ENCODE assay signal across 14 cellular contexts in genomic region chr2:121860033-121860810, GRCh38.
DNase-seq lines count a peak whose midpoint lies in the region; ATAC-seq, FAIRE-seq and TF ChIP-seq lines count a peak whose summit lies in the region.
"Had no signal": no experiment of that assay in that cellular context is flagged by ENCODE, and none has a peak within 500 bp of the region (broad histone marks: within the 10 kb centered on the region; RNA-seq: fewer than 3 reads in every experiment).

No MANE protein-coding gene starts in this region.

- POLR2A ChIA-PET in K562 (lab: Yijun Ruan, JAX), result interaction anchor here (0.6 to 0.7 kb wide), 2 partner anchors 10 to 622 kb away, joined by 3 read pairs; no protein-coding TSS in a partner anchor

- H3K27me3 ChIP-seq in K562 (ENCODE audit: control insufficient read depth in 2 of 2, insufficient read depth in 2 of 2, low read length in 2 of 2) (0 out of 5 replicates have a peak, but pooled peaks cover 0 to 2% of the 10 kb centered on the region in 2 experiments), keratinocyte (ENCODE audit: control insufficient read depth, extremely low read depth, insufficient read depth, low read length) (no peaks in the 10 kb centered on the region), body of pancreas (no peaks in the 10 kb centered on the region)
- H3K27me3 ChIP-seq: BLaER1 treated with 17β-estradiol and CSF1 and Interleukin-3, amounts not matched to agents 10 nM and 100 nM; pancreas had no signal

- DNase-seq in AG08396 (ENCODE audit: low spot score), result peak; percentile 72
- DNase-seq in HT1080 (ENCODE audit: low read depth), result peak; percentile 87
- no peak for DNase-seq in K562 (ENCODE audit: extremely low read depth in 1 of 4, low spot score in 3 of 4)
- DNase-seq in keratinocyte (ENCODE audit: low read depth, low spot score), result peak; percentile 50
- DNase-seq in activated effector memory CD4-positive, alpha-beta T cell treated with Interleukin-2 at 50 U/mL for 16 hours, result no peak
- DNase-seq in body of pancreas, result no peak
- DNase-seq in DMS53 treated with DMSO at 0.1 percent for 48 hours (lab: John Stamatoyannopoulos, UW; ENCODE audit: unreplicated experiment), result no peak
- DNase-seq in NK-92 (lab: John Stamatoyannopoulos, UW; ENCODE audit: unreplicated experiment), result no peak
- DNase-seq: activated CD4-positive, CD25-positive, alpha-beta regulatory T cell; NCI-H510A; pancreas; SHP77 treated with DMSO at 0.1 percent for 48 hours had no signal

- WGBS in K562 (ENCODE audit: insufficient coverage, low coverage, missing lambda C conversion rate), result 2% methylated on average over 6 of the region's 6 CpGs
- 69 to 72% methylated on average over 6 of the region's 6 CpGs for WGBS in body of pancreas, 2 donors

- no peaks in the 10 kb centered on the region for H3K9me1 ChIP-seq in K562 (ENCODE audit: control insufficient read depth, insufficient read depth, low read length)
- H3K9me1 ChIP-seq in keratinocyte (ENCODE audit: control insufficient read depth, extremely low read depth, insufficient read depth, low read length), result no peaks in the 10 kb centered on the region

- H3K36me3 ChIP-seq in K562 (ENCODE audit: control insufficient read depth, insufficient read depth, low read length), result no peaks in the 10 kb centered on the region
- H3K36me3 ChIP-seq in keratinocyte (ENCODE audit: control insufficient read depth in 2 of 2, extremely low read depth in 1 of 2, insufficient read depth in 2 of 2, low read length in 2 of 2), result no peaks in the 10 kb centered on the region
- H3K36me3 ChIP-seq in body of pancreas (replicated peaks in 1 of 2; ENCODE audit: insufficient read depth in 1 of 2, low read depth in 2 of 2), result no peaks in the 10 kb centered on the region
- H3K36me3 ChIP-seq: BLaER1 treated with 17β-estradiol and CSF1 and Interleukin-3, amounts not matched to agents 10 nM and 100 nM; pancreas had no signal

- no peak overlapping the region for H3K27ac ChIP-seq in K562 (ENCODE audit: extremely low read depth, low read depth, low read length)
- H3K27ac ChIP-seq in keratinocyte (ENCODE audit: control insufficient read depth, insufficient read depth, low read length), result no peak overlapping the region
- H3K27ac ChIP-seq in body of pancreas, result no peak overlapping the region
- H3K27ac ChIP-seq: BLaER1 treated with 17β-estradiol and CSF1 and Interleukin-3, amounts not matched to agents 10 nM and 100 nM; pancreas had no signal

- CTCF ChIA-PET in K562 (lab: Yijun Ruan, JAX; ENCODE audit: low intra/inter-chr PET ratio), result no interaction called here

- H3K4me3 ChIP-seq in K562 (no peak overlapping the region), keratinocyte (ENCODE audit: control insufficient read depth in 2 of 3, extremely low read depth in 1 of 3, insufficient read depth in 2 of 3, low read depth in 1 of 3, low read length in 3 of 3) (no peak overlapping the region), body of pancreas (no peak overlapping the region)
- H3K4me3 ChIP-seq: BLaER1 treated with 17β-estradiol and CSF1 and Interleukin-3, amounts not matched to agents 10 nM and 100 nM; pancreas had no signal

- no peaks in the 10 kb centered on the region for H4K20me1 ChIP-seq in K562 (replicated peaks; ENCODE audit: control insufficient read depth, insufficient read depth, low read length)
- no peaks in the 10 kb centered on the region for H4K20me1 ChIP-seq in keratinocyte (ENCODE audit: control insufficient read depth, extremely low read depth, insufficient read depth, low read length)
- H4K20me1 ChIP-seq: BLaER1 treated with 17β-estradiol and CSF1 and Interleukin-3, amounts not matched to agents 10 nM and 100 nM had no signal

- FAIRE-seq in K562 (lab: Jason Lieb, UNC), result no peak
- no peak for FAIRE-seq in keratinocyte (lab: Jason Lieb, UNC)
- FAIRE-seq: G401.6, pancreas had no signal

- intact Hi-C loops in K562 (cut with micrococcal nuclease) (no loop called here), body of pancreas (cut with DNase I) (no loop called here)

- no peaks in the 10 kb centered on the region for H3K9me3 ChIP-seq in K562 (replicated peaks; ENCODE audit: control insufficient read depth, insufficient read depth, low read depth, low read length)
- H3K9me3 ChIP-seq in keratinocyte (ENCODE audit: control insufficient read depth, low read depth, low read length), result no peaks in the 10 kb centered on the region
- no peaks in the 10 kb centered on the region for H3K9me3 ChIP-seq in body of pancreas
- H3K9me3 ChIP-seq: pancreas had no signal

- peak overlapping the region; percentile 18; the same call in 1 of the 2 replicates for H3K4me2 ChIP-seq in K562 (ENCODE audit: insufficient read depth, low read length)
- H3K4me2 ChIP-seq in keratinocyte (ENCODE audit: control insufficient read depth, extremely low read depth, insufficient read depth, low read depth, low read length), result no peak overlapping the region
- H3K4me2 ChIP-seq: BLaER1 treated with 17β-estradiol and CSF1 and Interleukin-3, amounts not matched to agents 10 nM and 100 nM had no signal

- no peaks in the 10 kb centered on the region for H3K79me2 ChIP-seq in K562 (ENCODE audit: control insufficient read depth, insufficient read depth, low read length)
- no peaks in the 10 kb centered on the region for H3K79me2 ChIP-seq in keratinocyte (ENCODE audit: control insufficient read depth, insufficient read depth, low read length)

- dilution Hi-C loops in keratinocyte (cut with MboI; ENCODE audit: extremely low pct_ligation_motif_present, low sequenced_read_pairs), result no loop called here

- BruUV-seq in K562 (replicated peaks; lab: Mats Ljungman, UMichigan), result no TSS peak

- in situ Hi-C loops in K562 (cut with MboI), result no loop called here

- no peak for TF ChIP-seq POLR2A in K562 (conservative IDR thresholded peaks at IDR 0.05)
- no peak for TF ChIP-seq POLR2A in body of pancreas (IDR thresholded peaks at IDR 0.05)

- peaks cover 0 to 12% of the 10 kb centered on the region in 2 experiments; a peak in 2 of 5 replicates for H3K4me1 ChIP-seq in K562 (replicated peaks in 1 of 2; ENCODE audit: control insufficient read depth in 2 of 2, insufficient read depth in 2 of 2, low read length in 2 of 2)
- no peaks in the 10 kb centered on the region for H3K4me1 ChIP-seq in keratinocyte (ENCODE audit: control insufficient read depth, extremely low read depth, insufficient read depth, low read length)
- no peaks in the 10 kb centered on the region for H3K4me1 ChIP-seq in body of pancreas
- H3K4me1 ChIP-seq: BLaER1 treated with 17β-estradiol and CSF1 and Interleukin-3, amounts not matched to agents 10 nM and 100 nM had no signal

- H3K9ac ChIP-seq in K562 (ENCODE audit: insufficient read depth in 1 of 2, low read depth in 2 of 2, low read length in 2 of 2) (no peak overlapping the region), keratinocyte (ENCODE audit: control insufficient read depth, extremely low read depth, insufficient read depth, low read length) (no peak overlapping the region)
- H3K9ac ChIP-seq: BLaER1 treated with 17β-estradiol and CSF1 and Interleukin-3, amounts not matched to agents 10 nM and 100 nM had no signal

- ATAC-seq in K562, result peak; percentile 59
- no peak for ATAC-seq in body of pancreas
- ATAC-seq: pancreas had no signal

- TF ChIP-seq RAD21 in K562 (CRISPR knock-in tag; conservative IDR thresholded peaks at IDR 0.05 in 1 of 2, IDR thresholded peaks at IDR 0.05 in 1 of 2), result no peak

- TF ChIP-seq EP300 in K562 (IDR thresholded peaks at IDR 0.05; ENCODE audit: low read length), result no peak

- TF ChIP-seq CTCF in K562 (IDR thresholded peaks at IDR 0.05 in 2 of 3, conservative IDR thresholded peaks at IDR 0.05 in 1 of 3; ENCODE audit: insufficient read depth in 2 of 3, low read depth in 1 of 3, low read length in 3 of 3) (no peak), keratinocyte (optimal IDR thresholded peaks at IDR 0.05 in 1 of 3, IDR thresholded peaks at IDR 0.05 in 1 of 3, conservative IDR thresholded peaks at IDR 0.05 in 1 of 3; ENCODE audit: extremely low read depth in 1 of 3, insufficient read depth in 2 of 3, low read length in 3 of 3) (no peak), body of pancreas (IDR thresholded peaks at IDR 0.05) (no peak)

- H2AFZ ChIP-seq in K562 (ENCODE audit: low read depth, low read length), result no peak overlapping the region
- no peak overlapping the region for H2AFZ ChIP-seq in keratinocyte (ENCODE audit: control insufficient read depth, low read length)

TF ChIP-seq in K562, 482 proteins besides CTCF, POLR2A, EP300 and RAD21 (continues in another document):
- TF ChIP-seq JUND (IDR thresholded peaks at IDR 0.05; ENCODE audit: borderline replicate concordance, low read depth, low read length), result peak; percentile 17; the same call in 1 of the 2 replicates
- TF ChIP-seq JUND (tag; IDR thresholded peaks at IDR 0.05; ENCODE audit: borderline replicate concordance, low read depth, low read length), result no peak
- TF ChIP-seq HDAC1 (IDR thresholded peaks at IDR 0.05), result no peak
- TF ChIP-seq ZNF583 (CRISPR knock-in tag; IDR thresholded peaks at IDR 0.05), result no peak
- TF ChIP-seq NR4A1 (CRISPR knock-in tag; IDR thresholded peaks at IDR 0.05), result no peak
- 0 out of 2 replicates have a peak, but pooled peaks have one; percentile 28 for TF ChIP-seq NR4A1 (tag; IDR thresholded peaks at IDR 0.05)
- TF ChIP-seq ZNF316 (IDR thresholded peaks at IDR 0.05), result peak; percentile 38; the same call in 1 of the 2 replicates
- TF ChIP-seq MAFG (tag; conservative IDR thresholded peaks at IDR 0.05), result no peak
- TF ChIP-seq ZNF124 (CRISPR knock-in tag; IDR thresholded peaks at IDR 0.05), result no peak
- no peak for TF ChIP-seq NR2C2 (CRISPR knock-in tag; IDR thresholded peaks at IDR 0.05)
- TF ChIP-seq NR2C2 (tag; IDR thresholded peaks at IDR 0.05), result peak; percentile 48; the same call in 1 of the 2 replicates
- TF ChIP-seq CREM (IDR thresholded peaks at IDR 0.05; ENCODE audit: low read depth), result 0 out of 2 replicates have a peak, but pooled peaks have one; percentile 18
- TF ChIP-seq FOSL1 (tag; conservative IDR thresholded peaks at IDR 0.05), result peak; percentile 22; the same call in 1 of the 2 replicates
- no peak for TF ChIP-seq TRIM24 (IDR thresholded peaks at IDR 0.05)
- peak; percentile 50; the same call in 1 of the 2 replicates for TF ChIP-seq NFE2 (IDR thresholded peaks at IDR 0.05; ENCODE audit: low read depth)
- TF ChIP-seq SMAD4 (CRISPR knock-in tag; conservative IDR thresholded peaks at IDR 0.05), result 0 out of 2 replicates have a peak, but pooled peaks have one; percentile 14
- 0 out of 2 replicates have a peak, but pooled peaks have one; percentile 22 for TF ChIP-seq USF2 (CRISPR knock-in tag; IDR thresholded peaks at IDR 0.05)
- TF ChIP-seq CREB1 (IDR thresholded peaks at IDR 0.05), result no peak
- no peak for TF ChIP-seq CREB1 (CRISPR knock-in tag; IDR thresholded peaks at IDR 0.05)

Comparison
In these comparisons a context has a peak if more than half of its experiments do, and no peak if none do; other contexts are left out.
1. DNase-seq: peak in AG08396 (single experiment), HT1080 (single experiment) and keratinocyte (single experiment); none in K562 (0 of 4), activated effector memory CD4-positive, alpha-beta T cell treated with Interleukin-2 at 50 U/mL for 16 hours (single experiment), body of pancreas (0 of 4), DMS53 treated with DMSO at 0.1 percent for 48 hours (single experiment) and NK-92 (single experiment).